Comparison of ENCODE assay signal across 14 cellular contexts in the genomic region with DNA sequence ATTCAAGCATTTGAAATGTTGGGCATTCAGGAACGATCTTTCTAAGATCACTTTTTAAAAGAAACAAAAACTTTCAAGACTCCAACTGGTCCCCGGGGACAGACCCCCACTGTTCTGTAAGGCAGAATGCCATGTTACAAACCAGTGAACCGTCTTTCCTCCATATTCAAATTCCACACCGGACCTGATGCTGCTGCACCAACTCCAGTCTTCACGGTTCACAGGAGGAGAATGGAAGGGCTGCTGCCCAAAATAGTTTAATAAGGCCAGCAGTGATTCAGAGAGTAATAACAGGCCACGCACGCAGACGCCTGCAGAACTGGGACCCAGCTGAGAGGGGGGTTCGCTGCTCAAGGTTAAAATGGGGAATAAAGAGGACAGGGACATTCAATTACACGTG. TPM values are rescaled to one million over a fixed set of nuclear protein-coding genes. Genes with fewer than 3 reads are reported as not detected.
DNase-seq lines count a peak whose midpoint lies in the region; ATAC-seq and TF ChIP-seq lines count a peak whose summit lies in the region.
"Had no signal": no experiment of that assay in that cellular context is flagged by ENCODE, and none has a peak within 500 bp of the region (broad histone marks: within the 10 kb centered on the region; RNA-seq: fewer than 3 reads in every experiment).

No MANE protein-coding gene starts in this region.

- H3F3A ChIP-seq in GM23338 (replicated peaks; ENCODE audit: low read depth), result no peaks in the 10 kb centered on the region

- H3K4me2 ChIP-seq in GM23338, result no peak overlapping the region

- H3K36me3 Mint-ChIP-seq in GM23338 (ENCODE audit: low read depth), result peaks cover 11% of the 10 kb centered on the region; the same call in 2 of the 3 replicates
- H3K36me3 Mint-ChIP-seq in activated B cell treated with CpG ODN at 0.5 μM for 24 hours (ENCODE audit: low read depth), result no peaks in the 10 kb centered on the region

- no peak overlapping the region for H2AFZ ChIP-seq in GM23338

- TF ChIP-seq CTCF in GM23338 (conservative IDR thresholded peaks at IDR 0.05; ENCODE audit: low read depth in 2 of 2) (no peak), activated B cell treated with CpG ODN at 0.5 μM for 24 hours (IDR thresholded peaks at IDR 0.05) (no peak)

- H3K36me3 ChIP-seq in GM23338 (ENCODE audit: insufficient read depth), result no peaks in the 10 kb centered on the region
- H3K36me3 ChIP-seq: gastroesophageal sphincter, SJSA1 had no signal

- H3K27me3 Mint-ChIP-seq in GM23338 (ENCODE audit: insufficient read depth, low read depth, poor library complexity) (peaks cover 4% of the 10 kb centered on the region), activated B cell treated with CpG ODN at 0.5 μM for 24 hours (no peaks in the 10 kb centered on the region)
- H3K27me3 Mint-ChIP-seq: CD4-positive, CD25-positive, alpha-beta regulatory T cell had no signal

- H3K4me3 Mint-ChIP-seq in GM23338, result no peak overlapping the region
- H3K4me3 Mint-ChIP-seq in activated B cell treated with CpG ODN at 0.5 μM for 24 hours, result peak overlapping the region; percentile 57
- H3K4me3 Mint-ChIP-seq: activated CD8-positive, alpha-beta T cell treated with anti-CD3 and anti-CD28 coated beads, Interleukin-2, amount 10 ng/mL, durations not matched to agents 7 days and 5 days; CD4-positive, CD25-positive, alpha-beta regulatory T cell had no signal

- POLR2A ChIA-PET in activated B cell treated with CpG ODN at 0.5 μM for 24 hours (lab: Charles Lee), result no interaction called here

- intact Hi-C loops in activated B cell treated with CpG ODN at 0.5 μM for 24 hours (cut with micrococcal nuclease), result loop anchor here (2.0 kb wide), 1 partner anchor 14 kb away; no protein-coding TSS in a partner anchor
- intact Hi-C loops in right cardiac atrium (cut with DNase I), result no loop called here

- no peaks in the 10 kb centered on the region for H3K27me3 ChIP-seq in GM23338 (ENCODE audit: insufficient read depth)
- H3K27me3 ChIP-seq in right cardiac atrium (ENCODE audit: control insufficient read depth, insufficient read depth), result no peaks in the 10 kb centered on the region
- H3K27me3 ChIP-seq: gastroesophageal sphincter, SJSA1 had no signal

- DNase-seq in GM23338 (ENCODE audit: low spot score) (no peak), activated B cell treated with CpG ODN at 0.5 μM for 24 hours (peak; percentile 18), right cardiac atrium (no peak), NCI-H2196 (lab: John Stamatoyannopoulos, UW; ENCODE audit: unreplicated experiment) (no peak), middle frontal gyrus (ENCODE audit: extremely low spot score, low spot score) (no peak), HuH-7.5 (ENCODE audit: low spot score) (no peak)
- DNase-seq: activated CD8-positive, alpha-beta T cell treated with anti-CD3 and anti-CD28 coated beads, Interleukin-2, amount 10 ng/mL, durations not matched to agents 7 days and 5 days; aorta; CD4-positive, CD25-positive, alpha-beta regulatory T cell; effector CD4-positive, alpha-beta T cell; NCI-H2081 had no signal

- ATAC-seq in GM23338 (no peak; the same call in 2 of the 3 replicates), activated B cell treated with CpG ODN at 0.5 μM for 24 hours (ENCODE audit: low read depth) (peak; percentile 86), right cardiac atrium (peak; percentile 47 to 72)
- ATAC-seq: activated CD8-positive, alpha-beta T cell treated with anti-CD3 and anti-CD28 coated beads, Interleukin-2, amount 10 ng/mL, durations not matched to agents 7 days and 5 days; gastroesophageal sphincter had no signal

- no peaks in the 10 kb centered on the region for H3K9me2 ChIP-seq in GM23338 (ENCODE audit: insufficient read depth)

- H3K4me1 ChIP-seq in GM23338 (ENCODE audit: insufficient read depth) (peaks cover 34% of the 10 kb centered on the region), right cardiac atrium (ENCODE audit: control insufficient read depth, insufficient read depth, low read length) (peaks cover 2% of the 10 kb centered on the region)
- H3K4me1 ChIP-seq: gastroesophageal sphincter, SJSA1 had no signal

- H3K27ac Mint-ChIP-seq in GM23338 (peak overlapping the region; percentile 30; the same call in 1 of the 2 replicates), activated B cell treated with CpG ODN at 0.5 μM for 24 hours (peak overlapping the region; percentile 50)
- H3K27ac Mint-ChIP-seq: activated CD8-positive, alpha-beta T cell treated with anti-CD3 and anti-CD28 coated beads, Interleukin-2, amount 10 ng/mL, durations not matched to agents 7 days and 5 days had no signal

- H3K9me3 Mint-ChIP-seq in GM23338 (peaks cover 6% of the 10 kb centered on the region; the same call in 2 of the 3 replicates), activated B cell treated with CpG ODN at 0.5 μM for 24 hours (peaks cover 3% of the 10 kb centered on the region)

- no peaks in the 10 kb centered on the region for H4K20me1 ChIP-seq in GM23338 (replicated peaks; ENCODE audit: insufficient read depth)

- H3K9me3 ChIP-seq in right cardiac atrium (ENCODE audit: control insufficient read depth, low read length), result no peaks in the 10 kb centered on the region
- H3K9me3 ChIP-seq: gastroesophageal sphincter, SJSA1 had no signal

- no peak overlapping the region for H3K4me3 ChIP-seq in GM23338
- H3K4me3 ChIP-seq in right cardiac atrium (ENCODE audit: low read length), result no peak overlapping the region
- H3K4me3 ChIP-seq: gastroesophageal sphincter, SJSA1 had no signal

- CTCF ChIA-PET in activated B cell treated with CpG ODN at 0.5 μM for 24 hours (lab: Charles Lee), result no interaction called here

- H3K27ac ChIP-seq in GM23338 (ENCODE audit: low read depth) (no peak overlapping the region), right cardiac atrium (ENCODE audit: low read length) (no peak overlapping the region), temporal lobe (ENCODE audit: low read depth, low read length) (peak overlapping the region; percentile 27)
- H3K27ac ChIP-seq: gastroesophageal sphincter, SJSA1 had no signal

- peaks cover 21% of the 10 kb centered on the region; the same call in 1 of the 2 replicates for H3K79me2 ChIP-seq in GM23338 (replicated peaks; ENCODE audit: insufficient read depth)

- H3K4me1 Mint-ChIP-seq in GM23338 (peaks cover 36% of the 10 kb centered on the region), activated B cell treated with CpG ODN at 0.5 μM for 24 hours (peaks cover 42% of the 10 kb centered on the region)

- WGBS in right cardiac atrium, result 70% methylated on average over 10 of the region's 10 CpGs

TF ChIP-seq in GM23338, 12 proteins besides CTCF, POLR2A, EP300 and RAD21:
- TF ChIP-seq EZH2phosphoT487 (IDR thresholded peaks at IDR 0.05; ENCODE audit: unreplicated experiment), result no peak
- TF ChIP-seq EZH2 (IDR thresholded peaks at IDR 0.05; ENCODE audit: low read depth, unreplicated experiment), result no peak
- TF ChIP-seq, protein P1, sequence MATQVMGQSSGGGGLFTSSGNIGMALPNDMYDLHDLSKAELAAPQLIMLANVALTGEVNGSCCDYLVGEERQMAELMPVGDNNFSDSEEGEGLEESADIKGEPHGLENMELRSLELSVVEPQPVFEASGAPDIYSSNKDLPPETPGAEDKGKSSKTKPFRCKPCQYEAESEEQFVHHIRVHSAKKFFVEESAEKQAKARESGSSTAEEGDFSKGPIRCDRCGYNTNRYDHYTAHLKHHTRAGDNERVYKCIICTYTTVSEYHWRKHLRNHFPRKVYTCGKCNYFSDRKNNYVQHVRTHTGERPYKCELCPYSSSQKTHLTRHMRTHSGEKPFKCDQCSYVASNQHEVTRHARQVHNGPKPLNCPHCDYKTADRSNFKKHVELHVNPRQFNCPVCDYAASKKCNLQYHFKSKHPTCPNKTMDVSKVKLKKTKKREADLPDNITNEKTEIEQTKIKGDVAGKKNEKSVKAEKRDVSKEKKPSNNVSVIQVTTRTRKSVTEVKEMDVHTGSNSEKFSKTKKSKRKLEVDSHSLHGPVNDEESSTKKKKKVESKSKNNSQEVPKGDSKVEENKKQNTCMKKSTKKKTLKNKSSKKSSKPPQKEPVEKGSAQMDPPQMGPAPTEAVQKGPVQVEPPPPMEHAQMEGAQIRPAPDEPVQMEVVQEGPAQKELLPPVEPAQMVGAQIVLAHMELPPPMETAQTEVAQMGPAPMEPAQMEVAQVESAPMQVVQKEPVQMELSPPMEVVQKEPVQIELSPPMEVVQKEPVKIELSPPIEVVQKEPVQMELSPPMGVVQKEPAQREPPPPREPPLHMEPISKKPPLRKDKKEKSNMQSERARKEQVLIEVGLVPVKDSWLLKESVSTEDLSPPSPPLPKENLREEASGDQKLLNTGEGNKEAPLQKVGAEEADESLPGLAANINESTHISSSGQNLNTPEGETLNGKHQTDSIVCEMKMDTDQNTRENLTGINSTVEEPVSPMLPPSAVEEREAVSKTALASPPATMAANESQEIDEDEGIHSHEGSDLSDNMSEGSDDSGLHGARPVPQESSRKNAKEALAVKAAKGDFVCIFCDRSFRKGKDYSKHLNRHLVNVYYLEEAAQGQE (IDR thresholded peaks at IDR 0.05; ENCODE audit: unreplicated experiment), result no peak
- TF ChIP-seq STAT1 (IDR thresholded peaks at IDR 0.05; ENCODE audit: unreplicated experiment), result no peak
- TF ChIP-seq POLR2AphosphoS5 (IDR thresholded peaks at IDR 0.05; ENCODE audit: low read depth), result no peak
- no peak for TF ChIP-seq ZNF331 (CRISPR knock-in tag; IDR thresholded peaks at IDR 0.05; ENCODE audit: low read depth)
- TF ChIP-seq CREB1 (CRISPR knock-in tag; IDR thresholded peaks at IDR 0.05; ENCODE audit: low read depth), result no peak

RNA-seq across cellular contexts. Expression of a gene that starts 47.2 kb away (rescaled TPM):
- 13.4 and 15.7 TPM in 2 replicates for total RNA-seq in GM23338 (2014; rRNA removed; shearing (Covaris generic))
- polyA plus RNA-seq in GM23338 (2016; fragmentation: Nextera tagmentation; extraction: Ambion mirVana) (7.2 and 9.3 TPM in 2 replicates), right cardiac atrium (3.2 TPM)
- total RNA-seq in activated B cell treated with CpG ODN at 0.5 μM for 24 hours (29.3 and 33.3 TPM in 2 replicates), right cardiac atrium (10 to 100 TPM in 2 of 4 donors, 1 to 10 TPM in 2; 9.0 to 12.9 (median 10.4) TPM), temporal lobe (3.9 TPM)
